32 cellular contexts compared by ENCODE assay signal in the genomic region with DNA sequence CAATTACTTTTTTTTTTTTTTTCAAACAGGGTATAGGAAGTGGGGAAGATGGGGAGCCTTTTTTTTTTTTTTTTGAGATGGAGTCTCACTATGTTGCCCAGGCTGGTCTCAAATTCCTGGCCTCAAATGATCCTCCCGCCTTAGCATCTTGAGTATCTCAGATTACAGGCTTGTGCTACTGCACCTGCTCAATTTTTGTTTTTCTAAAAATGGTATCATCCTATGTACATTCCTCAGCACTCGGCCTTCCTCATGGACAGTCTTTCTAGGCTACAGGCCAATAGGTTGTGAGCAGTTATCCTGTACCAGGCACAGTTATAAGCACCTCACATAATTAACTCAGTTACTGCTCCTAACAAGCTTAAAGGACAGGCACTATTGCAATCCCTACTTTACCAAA.
"Had no signal": no experiment of that assay in that cellular context is flagged by ENCODE, and none has a peak within 500 bp of the region (broad histone marks: within the 10 kb centered on the region; RNA-seq: fewer than 3 reads in every experiment).

No MANE protein-coding gene starts in this region.

- H3K9me3 ChIP-seq: gastrocnemius medialis, left ventricle myocardium inferior, mucosa of descending colon, psoas muscle, sigmoid colon, stomach, suprapubic skin, tibial artery, upper lobe of right lung had no signal

- H3K27ac Mint-ChIP-seq: activated CD4-positive, alpha-beta memory T cell treated with anti-CD3 and anti-CD28 coated beads, Interleukin-2, amount 10 ng/mL, durations not matched to agents 7 days and 5 days; activated CD8-positive, alpha-beta memory T cell treated with anti-CD3 and anti-CD28 coated beads, Interleukin-2, amount 10 ng/mL, durations not matched to agents 7 days and 5 days; activated naive CD8-positive, alpha-beta T cell treated with anti-CD3 and anti-CD28 coated beads, Interleukin-2, amount 10 ng/mL, durations not matched to agents 7 days and 5 days; dendritic cell treated with granulocyte-macrophage colony-stimulating factor and Interleukin-4, amounts not matched to agents 40 ng/mL and 50 ng/mL, for 4 days; neural progenitor cell; WTC11 had no signal

- H3K36me3 ChIP-seq: gastrocnemius medialis, left ventricle myocardium inferior, neural progenitor cell, sigmoid colon, stomach, suprapubic skin, tibial artery, upper lobe of right lung had no signal

- H3K4me3 Mint-ChIP-seq: activated CD4-positive, alpha-beta memory T cell treated with anti-CD3 and anti-CD28 coated beads, Interleukin-2, amount 10 ng/mL, durations not matched to agents 7 days and 5 days; activated CD4-positive, alpha-beta T cell treated with anti-CD3 and anti-CD28 coated beads, Interleukin-2, amount 10 ng/mL, durations not matched to agents 7 days and 5 days; activated CD8-positive, alpha-beta memory T cell treated with anti-CD3 and anti-CD28 coated beads, Interleukin-2, amount 10 ng/mL, durations not matched to agents 7 days and 5 days; activated naive CD8-positive, alpha-beta T cell treated with anti-CD3 and anti-CD28 coated beads, Interleukin-2, amount 10 ng/mL, durations not matched to agents 7 days and 5 days; dendritic cell treated with granulocyte-macrophage colony-stimulating factor and Interleukin-4, amounts not matched to agents 40 ng/mL and 50 ng/mL, for 4 days; neural progenitor cell; stimulated activated naive B cell treated with anti-CD40 and anti-IgM and Interleukin-4, amounts not matched to agents 10 μg/mL and 1 μg/mL and 100 μg/mL, for 72 hours; WTC11 had no signal

- H3K36me3 Mint-ChIP-seq: activated CD8-positive, alpha-beta memory T cell treated with anti-CD3 and anti-CD28 coated beads, Interleukin-2, amount 10 ng/mL, durations not matched to agents 7 days and 5 days; activated naive CD8-positive, alpha-beta T cell treated with anti-CD3 and anti-CD28 coated beads, Interleukin-2, amount 10 ng/mL, durations not matched to agents 7 days and 5 days; neural progenitor cell; WTC11 had no signal

- DNase-seq: activated CD4-positive, alpha-beta memory T cell treated with anti-CD3 and anti-CD28 coated beads, Interleukin-2, amount 10 ng/mL, durations not matched to agents 7 days and 5 days; activated CD4-positive, alpha-beta T cell treated with anti-CD3 and anti-CD28 coated beads for 1 hour; activated CD4-positive, alpha-beta T cell treated with anti-CD3 and anti-CD28 coated beads, Interleukin-2, amount 10 ng/mL, durations not matched to agents 7 days and 5 days; activated CD8-positive, alpha-beta memory T cell treated with anti-CD3 and anti-CD28 coated beads, Interleukin-2, amount 10 ng/mL, durations not matched to agents 7 days and 5 days; activated effector memory CD4-positive, alpha-beta T cell treated with Interleukin-2 at 50 U/mL for 16 hours; activated naive CD4-positive, alpha-beta T cell treated with Interleukin-2 at 50 U/mL for 16 hours; activated naive CD8-positive, alpha-beta T cell treated with anti-CD3 and anti-CD28 coated beads, Interleukin-2, amount 10 ng/mL, durations not matched to agents 7 days and 5 days; amygdala; caudate nucleus; effector CD4-positive, alpha-beta T cell; gastrocnemius medialis; glutamatergic neuron; left ventricle myocardium inferior; mucosa of descending colon; naive B cell; occipital lobe; psoas muscle; sigmoid colon; stimulated activated CD4-positive, alpha-beta T cell treated with anti-CD3 and anti-CD28 coated beads, Interleukin-15, amount 100 ng/mL, for 24 hours; stimulated activated CD4-positive, alpha-beta T cell treated with anti-CD3 and anti-CD28 coated beads, Interleukin-2, amount 100 ng/mL, for 24 hours; stimulated activated naive B cell treated with anti-CD40 and anti-IgM and Interleukin-4, amounts not matched to agents 10 μg/mL and 1 μg/mL and 100 μg/mL, for 72 hours; stomach; SW 1271; T-helper 2 cell; tibial artery; upper lobe of right lung had no signal

- H3K27me3 Mint-ChIP-seq: activated CD4-positive, alpha-beta memory T cell treated with anti-CD3 and anti-CD28 coated beads, Interleukin-2, amount 10 ng/mL, durations not matched to agents 7 days and 5 days; activated CD4-positive, alpha-beta T cell treated with anti-CD3 and anti-CD28 coated beads, Interleukin-2, amount 10 ng/mL, durations not matched to agents 7 days and 5 days; activated CD8-positive, alpha-beta memory T cell treated with anti-CD3 and anti-CD28 coated beads, Interleukin-2, amount 10 ng/mL, durations not matched to agents 7 days and 5 days; activated naive CD8-positive, alpha-beta T cell treated with anti-CD3 and anti-CD28 coated beads, Interleukin-2, amount 10 ng/mL, durations not matched to agents 7 days and 5 days; naive B cell; stimulated activated naive B cell treated with anti-CD40 and anti-IgM and Interleukin-4, amounts not matched to agents 10 μg/mL and 1 μg/mL and 100 μg/mL, for 72 hours had no signal

- H3K27ac ChIP-seq: gastrocnemius medialis, left ventricle myocardium inferior, neural progenitor cell, parathyroid adenoma, psoas muscle, sigmoid colon, stomach, suprapubic skin, tibial artery, upper lobe of right lung had no signal

- H3K4me3 ChIP-seq: gastrocnemius medialis, left ventricle myocardium inferior, mucosa of descending colon, neural progenitor cell, psoas muscle, sigmoid colon, smooth muscle cell, stomach, suprapubic skin, tibial artery, upper lobe of right lung had no signal

- H3K27me3 ChIP-seq: gastrocnemius medialis, neural progenitor cell, sigmoid colon, stomach, suprapubic skin, tibial artery, upper lobe of right lung had no signal

- H3K4me1 ChIP-seq: sigmoid colon had no signal

- H3K9me3 Mint-ChIP-seq: activated CD4-positive, alpha-beta memory T cell treated with anti-CD3 and anti-CD28 coated beads, Interleukin-2, amount 10 ng/mL, durations not matched to agents 7 days and 5 days; activated CD4-positive, alpha-beta T cell treated with anti-CD3 and anti-CD28 coated beads, Interleukin-2, amount 10 ng/mL, durations not matched to agents 7 days and 5 days; activated naive CD8-positive, alpha-beta T cell treated with anti-CD3 and anti-CD28 coated beads, Interleukin-2, amount 10 ng/mL, durations not matched to agents 7 days and 5 days; dendritic cell treated with granulocyte-macrophage colony-stimulating factor and Interleukin-4, amounts not matched to agents 40 ng/mL and 50 ng/mL, for 4 days; naive B cell; neural progenitor cell; stimulated activated naive B cell treated with anti-CD40 and anti-IgM and Interleukin-4, amounts not matched to agents 10 μg/mL and 1 μg/mL and 100 μg/mL, for 72 hours; WTC11 had no signal
